Comparison of ENCODE assay signal across 13 cellular contexts in the genomic region with DNA sequence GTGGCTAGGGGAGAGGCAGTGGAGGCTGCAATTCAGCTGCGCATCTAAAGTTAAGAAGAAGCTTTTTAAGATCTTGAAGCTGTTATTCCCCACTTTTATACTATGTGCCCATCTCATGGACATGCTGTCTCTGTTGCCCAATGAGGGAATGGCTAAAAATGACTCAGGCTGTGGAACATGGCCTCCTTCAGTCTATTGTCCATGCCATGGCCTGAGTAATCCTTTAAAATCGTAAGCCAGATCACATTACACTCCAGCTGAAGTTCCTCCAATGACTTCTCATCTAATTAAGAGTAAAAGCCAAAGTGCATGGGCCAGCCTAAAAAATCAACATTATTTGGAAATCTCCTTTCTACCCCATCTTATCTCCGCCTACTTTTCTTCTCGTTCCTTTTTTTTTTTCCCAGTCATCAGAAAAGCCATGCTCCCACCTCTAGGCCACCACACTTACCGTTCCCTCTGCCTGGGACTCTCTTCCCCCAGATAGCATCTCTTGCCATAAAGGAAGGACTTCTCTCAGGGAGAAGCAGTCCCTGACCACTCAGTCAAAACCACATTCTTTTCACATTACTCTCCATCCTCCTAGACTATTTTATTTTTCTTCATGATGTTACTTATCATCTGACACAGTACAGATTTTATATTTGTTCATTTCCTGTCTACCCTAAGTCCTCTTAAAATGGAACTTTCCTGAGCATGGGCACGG.
DNase-seq lines count a peak whose midpoint lies in the region; ATAC-seq and TF ChIP-seq lines count a peak whose summit lies in the region.
"Had no signal": no experiment of that assay in that cellular context is flagged by ENCODE, and none has a peak within 500 bp of the region (broad histone marks: within the 10 kb centered on the region; RNA-seq: fewer than 3 reads in every experiment).

No MANE protein-coding gene starts in this region.

- peaks cover 1% of the 10 kb centered on the region for H3K36me3 Mint-ChIP-seq in chondrocyte (ENCODE audit: low read depth)
- no peaks in the 10 kb centered on the region for H3K36me3 Mint-ChIP-seq in naive thymus-derived CD8-positive, alpha-beta T cell

- H3K27me3 ChIP-seq in prostate gland (replicated peaks; ENCODE audit: insufficient read depth) = no peaks in the 10 kb centered on the region
- H3K27me3 ChIP-seq: pancreas had no signal

- no peaks in the 10 kb centered on the region for H3K9me3 ChIP-seq in prostate gland
- H3K9me3 ChIP-seq: pancreas had no signal

- DNase-seq in A172 (ENCODE audit: low spot score) (peak; percentile 91), HS-27A (ENCODE audit: low read depth) (peak; percentile 71), chondrocyte (ENCODE audit: low spot score) (no peak), kidney tubule cell (ENCODE audit: low spot score) (peak; percentile 88), DMS114 treated with DMSO at 0.1 percent for 48 hours (lab: John Stamatoyannopoulos, UW; ENCODE audit: unreplicated experiment) (no peak), prostate gland (ENCODE audit: low spot score) (no peak), MV-4-11 (lab: John Stamatoyannopoulos, UW) (no peak)
- DNase-seq in naive thymus-derived CD8-positive, alpha-beta T cell = no peak
- DNase-seq: activated T-cell treated with anti-CD3 and anti-CD28 coated beads, Interleukin-2, amount 50 U/mL, for 1 hour; AML-193; KG1; NCI-H748 treated with DMSO at 0.1 percent for 48 hours; pancreas had no signal

- intact Hi-C loops in prostate gland (cut with DNase I) = no loop called here

- 68% methylated on average over 6 of the region's 6 CpGs for WGBS in prostate gland

- H3K4me1 ChIP-seq in prostate gland (replicated peaks) = no peaks in the 10 kb centered on the region
- H3K4me1 ChIP-seq: pancreas had no signal

- ATAC-seq in naive thymus-derived CD8-positive, alpha-beta T cell = no peak

- no peak overlapping the region for H3K4me3 ChIP-seq in prostate gland
- H3K4me3 ChIP-seq: pancreas had no signal

- no peaks in the 10 kb centered on the region for H3K27me3 Mint-ChIP-seq in chondrocyte (ENCODE audit: low read depth)
- peaks cover 0 to 4% (median 0%) of the 10 kb centered on the region in 5 donors for H3K27me3 Mint-ChIP-seq in naive thymus-derived CD8-positive, alpha-beta T cell

- H3K4me1 Mint-ChIP-seq in chondrocyte (ENCODE audit: low read depth) = peaks cover 79% of the 10 kb centered on the region
- H3K4me1 Mint-ChIP-seq in naive thymus-derived CD8-positive, alpha-beta T cell = peaks cover 0 to 9% (median 7%) of the 10 kb centered on the region in 4 donors

- H3K36me3 ChIP-seq in prostate gland = no peaks in the 10 kb centered on the region
- H3K36me3 ChIP-seq: pancreas had no signal

- POLR2A ChIA-PET in naive thymus-derived CD8-positive, alpha-beta T cell (lab: Charles Lee) = no interaction called here

- H3K27ac Mint-ChIP-seq in chondrocyte (ENCODE audit: unreplicated experiment) = peak overlapping the region; percentile 99
- H3K27ac Mint-ChIP-seq in naive thymus-derived CD8-positive, alpha-beta T cell = peak overlapping the region in 1 of 10 donors; percentile 8

- TF ChIP-seq CTCF in chondrocyte (IDR thresholded peaks at IDR 0.05) (no peak), prostate gland (IDR thresholded peaks at IDR 0.05) (no peak)

- no peaks in the 10 kb centered on the region for H3K9me3 Mint-ChIP-seq in chondrocyte (ENCODE audit: low read depth)
- peaks cover 0 to 1% (median 0%) of the 10 kb centered on the region in 9 donors for H3K9me3 Mint-ChIP-seq in naive thymus-derived CD8-positive, alpha-beta T cell

- no peak for TF ChIP-seq POLR2A in prostate gland (IDR thresholded peaks at IDR 0.05)

- H3K27ac ChIP-seq in prostate gland = no peak overlapping the region
- H3K27ac ChIP-seq: pancreas had no signal

- H3K4me3 Mint-ChIP-seq in chondrocyte (ENCODE audit: unreplicated experiment) = peak overlapping the region; percentile 31
- H3K4me3 Mint-ChIP-seq in naive thymus-derived CD8-positive, alpha-beta T cell = no peak overlapping the region

Comparison
In these comparisons a context has a peak if more than half of its experiments do, and no peak if none do; other contexts are left out.
1. DNase-seq: peak in A172 (single experiment), HS-27A (single experiment) and kidney tubule cell (single experiment); none in chondrocyte (single experiment), DMS114 treated with DMSO at 0.1 percent for 48 hours (single experiment), prostate gland (single experiment), naive thymus-derived CD8-positive, alpha-beta T cell (0 of 10) and MV-4-11 (single experiment).